ENCODE assay signal across 13 cellular contexts in the genomic region with DNA sequence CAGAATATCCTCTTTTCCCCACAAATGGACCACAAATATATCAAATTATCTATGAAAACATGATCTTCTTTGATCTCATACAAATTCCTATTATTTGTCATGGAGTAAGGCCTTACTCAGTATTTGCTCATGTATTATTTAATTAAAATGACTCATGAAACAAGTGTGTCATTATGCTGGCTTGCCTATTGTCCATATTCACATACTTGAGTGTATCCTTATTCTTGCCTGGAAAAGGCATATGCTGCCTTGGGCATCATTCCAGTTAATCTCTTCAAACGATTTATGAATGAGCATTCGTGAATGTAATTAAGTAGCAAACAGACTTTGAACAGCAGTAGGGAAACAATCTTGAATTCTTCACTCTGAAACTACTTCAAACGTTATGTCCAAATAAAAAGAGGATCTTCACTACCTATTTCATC. TPM values are rescaled to one million over a fixed set of nuclear protein-coding genes. Genes with fewer than 3 reads are reported as not detected.
DNase-seq lines count a peak whose midpoint lies in the region; ATAC-seq and TF ChIP-seq lines count a peak whose summit lies in the region.
"Had no signal": no experiment of that assay in that cellular context is flagged by ENCODE, and none has a peak within 500 bp of the region (broad histone marks: within the 10 kb centered on the region; RNA-seq: fewer than 3 reads in every experiment).

No MANE protein-coding gene starts in this region.

- no peaks in the 10 kb centered on the region for H3F3A ChIP-seq in smooth muscle cell (ENCODE audit: low read depth)

- ATAC-seq in lower lobe of right lung = peak; percentile 48 to 79
- no peak for ATAC-seq in HG03460 (IDR thresholded peaks at IDR 0.05; ENCODE audit: unreplicated experiment)
- ATAC-seq: activated CD8-positive, alpha-beta memory T cell treated with anti-CD3 and anti-CD28 coated beads, Interleukin-2, amount 10 ng/mL, durations not matched to agents 7 days and 5 days had no signal

- peaks cover 17% of the 10 kb centered on the region for H3K4me1 ChIP-seq in adipocyte (ENCODE audit: control insufficient read depth, insufficient read depth, low read length)
- peaks cover 17% of the 10 kb centered on the region for H3K4me1 ChIP-seq in lower lobe of right lung
- H3K4me1 ChIP-seq in smooth muscle cell (ENCODE audit: low read depth) = no peaks in the 10 kb centered on the region
- peaks cover 2% of the 10 kb centered on the region for H3K4me1 ChIP-seq in hepatocyte (ENCODE audit: insufficient read depth)

- no peak overlapping the region for H2AFZ ChIP-seq in smooth muscle cell (ENCODE audit: low read depth)
- no peak overlapping the region for H2AFZ ChIP-seq in hepatocyte

- H3K4me3 ChIP-seq in adipocyte (ENCODE audit: low read length) (no peak overlapping the region), lower lobe of right lung (no peak overlapping the region), smooth muscle cell (no peak overlapping the region), hepatocyte (no peak overlapping the region)
- H3K4me3 ChIP-seq: cardiac muscle cell, skin epidermis had no signal

- H3K27me3 ChIP-seq in adipocyte (replicated peaks; ENCODE audit: control insufficient read depth, insufficient read depth, low read length) (no peaks in the 10 kb centered on the region), lower lobe of right lung (ENCODE audit: low read depth) (no peaks in the 10 kb centered on the region), smooth muscle cell (ENCODE audit: low read depth) (peaks cover under 1% of the 10 kb centered on the region), hepatocyte (no peaks in the 10 kb centered on the region)

- H3K9me2 ChIP-seq in hepatocyte (replicated peaks; ENCODE audit: insufficient read depth) = no peaks in the 10 kb centered on the region

- H3K4me2 ChIP-seq in smooth muscle cell (no peak overlapping the region), hepatocyte (no peak overlapping the region)

- H3K36me3 ChIP-seq in adipocyte (ENCODE audit: control insufficient read depth, insufficient read depth, low read length, severe bottlenecking) = no peaks in the 10 kb centered on the region
- no peaks in the 10 kb centered on the region for H3K36me3 ChIP-seq in lower lobe of right lung
- no peaks in the 10 kb centered on the region for H3K36me3 ChIP-seq in smooth muscle cell (ENCODE audit: low read depth)
- no peaks in the 10 kb centered on the region for H3K36me3 ChIP-seq in hepatocyte (replicated peaks; ENCODE audit: insufficient read depth, low read depth)
- H3K36me3 ChIP-seq: cardiac muscle cell had no signal

- WGBS in smooth muscle cell (ENCODE audit: low lambda C conversion rate) = 63% methylated on average over 3 of the region's 3 CpGs
- 28% methylated on average over 3 of the region's 3 CpGs for WGBS in hepatocyte (ENCODE audit: low lambda C conversion rate, missing lambda C conversion rate)

- TF ChIP-seq CTCF in lower lobe of right lung (IDR thresholded peaks at IDR 0.05) (no peak), GM20000 (IDR thresholded peaks at IDR 0.05; ENCODE audit: extremely low read depth, missing control alignments) (no peak), smooth muscle cell (IDR thresholded peaks at IDR 0.05; ENCODE audit: borderline replicate concordance, insufficient read depth, poor library complexity, severe bottlenecking) (no peak), hepatocyte (IDR thresholded peaks at IDR 0.05; ENCODE audit: poor library complexity) (no peak)

- DNase-seq in DMS79 treated with DMSO at 0.1 percent for 48 hours (lab: John Stamatoyannopoulos, UW) (peak; percentile 84), NCI-H2029 treated with DMSO at 0.1 percent for 48 hours (lab: John Stamatoyannopoulos, UW) (peak; percentile 76), adipocyte (ENCODE audit: low read depth) (peak; percentile 22), lower lobe of right lung (no peak), GM20000 (ENCODE audit: low spot score) (no peak), smooth muscle cell (lab: John Stamatoyannopoulos, UW; ENCODE audit: unreplicated experiment) (no peak), hepatocyte (ENCODE audit: low spot score) (no peak)
- DNase-seq: activated CD8-positive, alpha-beta memory T cell treated with anti-CD3 and anti-CD28 coated beads, Interleukin-2, amount 10 ng/mL, durations not matched to agents 7 days and 5 days; Caco-2; T-helper 1 cell had no signal

- H3K27ac ChIP-seq in lower lobe of right lung = no peak overlapping the region
- no peak overlapping the region for H3K27ac ChIP-seq in smooth muscle cell (ENCODE audit: low read depth)
- no peak overlapping the region for H3K27ac ChIP-seq in hepatocyte
- H3K27ac ChIP-seq: cardiac muscle cell, skin epidermis had no signal

- no peak overlapping the region for H3K9ac ChIP-seq in adipocyte (ENCODE audit: low read length)
- H3K9ac ChIP-seq in smooth muscle cell (ENCODE audit: low read depth) = no peak overlapping the region

- H3K9me3 ChIP-seq in adipocyte (ENCODE audit: control insufficient read depth, low read length) (no peaks in the 10 kb centered on the region), lower lobe of right lung (no peaks in the 10 kb centered on the region), smooth muscle cell (replicated peaks; ENCODE audit: low read depth) (no peaks in the 10 kb centered on the region), hepatocyte (ENCODE audit: low read depth) (no peaks in the 10 kb centered on the region)
- H3K9me3 ChIP-seq: Caco-2 had no signal

- H3K79me2 ChIP-seq in smooth muscle cell (ENCODE audit: low read depth) (no peaks in the 10 kb centered on the region), hepatocyte (no peaks in the 10 kb centered on the region)

- intact Hi-C loops in lower lobe of right lung (cut with DNase I) = no loop called here

- H4K20me1 ChIP-seq in smooth muscle cell (ENCODE audit: low read depth) = no peaks in the 10 kb centered on the region
- no peaks in the 10 kb centered on the region for H4K20me1 ChIP-seq in hepatocyte (ENCODE audit: insufficient read depth, poor library complexity, severe bottlenecking)

RNA-seq across cellular contexts. Expression of a gene that starts 22.6 kb away (rescaled TPM):
- total RNA-seq in lower lobe of right lung (15.2 TPM), smooth muscle cell (16.7 and 28.9 TPM in 2 replicates), hepatocyte (10.9 and 20.0 TPM in 2 replicates)
- polyA plus RNA-seq in smooth muscle cell (56.1 and 57.4 TPM in 2 replicates), hepatocyte (54.4 and 54.6 TPM in 2 replicates)

RNA-seq across cellular contexts. Expression of a gene that starts 45.6 kb away (rescaled TPM):
- total RNA-seq in lower lobe of right lung (140 TPM), smooth muscle cell (0.49 and 0.94 TPM in 2 replicates), hepatocyte (33.5 and 37.0 TPM in 2 replicates)
- polyA plus RNA-seq in smooth muscle cell (1.8 TPM in 1 of 2 replicates, not detected in the other), hepatocyte (20.2 and 23.5 TPM in 2 replicates)
- total RNA-seq: activated CD8-positive, alpha-beta memory T cell treated with anti-CD3 and anti-CD28 coated beads, Interleukin-2, amount 10 ng/mL, durations not matched to agents 7 days and 5 days had no signal

Comparison
In these comparisons a context has a peak if more than half of its experiments do, and no peak if none do; other contexts are left out.
1. DNase-seq: peak in DMS79 treated with DMSO at 0.1 percent for 48 hours (single experiment), NCI-H2029 treated with DMSO at 0.1 percent for 48 hours (single experiment) and adipocyte (single experiment); none in lower lobe of right lung (single experiment), GM20000 (single experiment), smooth muscle cell (single experiment) and hepatocyte (single experiment).
2. RNA of a gene that starts 45.6 kb away (total RNA-seq): 140 TPM in lower lobe of right lung (single experiment) and 33.5 to 37.0 TPM in hepatocyte; 0.49 to 0.94 TPM in smooth muscle cell; every median in the first group is over 10 times any median in the second.